Comparison of ENCODE assay signal across 18 cellular contexts in the genomic region with DNA sequence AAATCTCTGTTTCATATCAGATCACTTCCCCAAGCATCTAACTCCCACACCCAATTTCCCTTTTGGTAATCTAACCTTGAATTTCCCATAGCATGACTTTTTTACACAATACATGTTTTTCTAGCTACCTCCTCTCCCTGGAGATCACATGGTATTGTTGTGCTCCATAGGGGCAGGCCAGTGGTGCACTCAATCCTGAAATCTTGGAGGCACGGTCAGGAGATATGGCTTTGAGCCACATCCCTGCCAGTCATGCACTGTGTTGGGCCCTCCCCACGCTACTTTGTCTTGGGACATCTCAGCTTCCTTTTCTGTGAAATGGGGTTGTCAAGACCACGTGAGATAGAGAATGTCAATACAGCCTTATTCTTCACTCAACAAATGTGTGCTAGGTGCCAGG. TPM values are rescaled to one million over a fixed set of nuclear protein-coding genes. Genes with fewer than 3 reads are reported as not detected.
DNase-seq lines count a peak whose midpoint lies in the region; ATAC-seq, FAIRE-seq and TF ChIP-seq lines count a peak whose summit lies in the region.
"Had no signal": no experiment of that assay in that cellular context is flagged by ENCODE, and none has a peak within 500 bp of the region (broad histone marks: within the 10 kb centered on the region; RNA-seq: fewer than 3 reads in every experiment).

No MANE protein-coding gene starts in this region.

- H3K4me1 ChIP-seq in RWPE2 (ENCODE audit: insufficient read depth, poor library complexity, severe bottlenecking) = no peaks in the 10 kb centered on the region
- H3K4me1 ChIP-seq: A549, BE2C had no signal

- H3K4me3 ChIP-seq in RWPE2 (ENCODE audit: severe bottlenecking) = no peak overlapping the region
- H3K4me3 ChIP-seq: A549 had no signal

- TF ChIP-seq CTCF in RWPE2 (IDR thresholded peaks at IDR 0.05; ENCODE audit: poor library complexity, severe bottlenecking) (no peak), D721Med (IDR thresholded peaks at IDR 0.05; ENCODE audit: insufficient read depth, missing control alignments) (no peak)

- ATAC-seq in RWPE2 (ENCODE audit: low read depth) = no peak
- ATAC-seq in activated T-cell treated with anti-CD3 and anti-CD28 coated beads, Interleukin-2, amount 50 U/mL, for 72 hours (replicated peaks in 1 of 2) = no peak
- ATAC-seq: A549; CD8-positive, alpha-beta T cell; HCT116 had no signal

- H3K4me3 Mint-ChIP-seq in activated T-cell treated with anti-CD3 and anti-CD28 coated beads, Interleukin-2, amount 50 U/mL, for 72 hours = no peak overlapping the region
- H3K4me3 Mint-ChIP-seq: CD8-positive, alpha-beta T cell had no signal

- H3K9me3 Mint-ChIP-seq in activated T-cell treated with anti-CD3 and anti-CD28 coated beads, Interleukin-2, amount 50 U/mL, for 72 hours = no peaks in the 10 kb centered on the region
- H3K9me3 Mint-ChIP-seq: CD8-positive, alpha-beta T cell had no signal

- no peaks in the 10 kb centered on the region for H3K36me3 Mint-ChIP-seq in activated T-cell treated with anti-CD3 and anti-CD28 coated beads, Interleukin-2, amount 50 U/mL, for 72 hours (ENCODE audit: insufficient read depth in 2 of 2)
- H3K36me3 Mint-ChIP-seq: CD8-positive, alpha-beta T cell had no signal

- no peak overlapping the region for H3K27ac Mint-ChIP-seq in activated T-cell treated with anti-CD3 and anti-CD28 coated beads, Interleukin-2, amount 50 U/mL, for 72 hours
- H3K27ac Mint-ChIP-seq: CD8-positive, alpha-beta T cell had no signal

- no peak for FAIRE-seq in D721Med (lab: Jason Lieb, UNC)
- FAIRE-seq: A549, GM12892, GM19239, H1 had no signal

- no peaks in the 10 kb centered on the region for H3K36me3 ChIP-seq in RWPE2 (ENCODE audit: low read depth)
- H3K36me3 ChIP-seq: BE2C had no signal

- peak; percentile 40 for DNase-seq in RWPE2 (ENCODE audit: low spot score)
- peak; percentile 6 for DNase-seq in dermis blood vessel endothelial cell
- peak; percentile 5 for DNase-seq in mesenteric fat pad (ENCODE audit: low spot score)
- DNase-seq in occipital lobe (lab: John Stamatoyannopoulos, UW) = no peak
- no peak for DNase-seq in activated T-cell treated with anti-CD3 and anti-CD28 coated beads, Interleukin-2, amount 50 U/mL, for 72 hours
- DNase-seq in T1000 (lab: John Stamatoyannopoulos, UW) = no peak
- DNase-seq in D721Med (ENCODE audit: insufficient read length, low spot score) = no peak
- DNase-seq: BE2C; CD8-positive, alpha-beta T cell; COR-L47; DND-41; GDM1 had no signal

- peaks cover 31% of the 10 kb centered on the region for H3K27me3 Mint-ChIP-seq in activated T-cell treated with anti-CD3 and anti-CD28 coated beads, Interleukin-2, amount 50 U/mL, for 72 hours (ENCODE audit: low read depth)

- no peak overlapping the region for H3K27ac ChIP-seq in RWPE2 (ENCODE audit: poor library complexity, severe bottlenecking)
- H3K27ac ChIP-seq: A549, C4-2B had no signal

- no peaks in the 10 kb centered on the region for H3K27me3 ChIP-seq in RWPE2 (ENCODE audit: insufficient read depth, poor library complexity, severe bottlenecking)
- H3K27me3 ChIP-seq: BE2C had no signal

- no peaks in the 10 kb centered on the region for H3K4me1 Mint-ChIP-seq in activated T-cell treated with anti-CD3 and anti-CD28 coated beads, Interleukin-2, amount 50 U/mL, for 72 hours (ENCODE audit: low read depth)

- no peaks in the 10 kb centered on the region for H3K9me3 ChIP-seq in RWPE2 (ENCODE audit: severe bottlenecking)
- H3K9me3 ChIP-seq: A549, BE2C had no signal

RNA-seq across cellular contexts. Expression of a gene that starts 36.7 kb away (rescaled TPM):
- total RNA-seq in dermis blood vessel endothelial cell = 0.23 and 0.34 TPM in 2 replicates
- total RNA-seq in mesenteric fat pad = 27.3 TPM
- total RNA-seq in occipital lobe = 251 TPM
- total RNA-seq in activated T-cell treated with anti-CD3 and anti-CD28 coated beads, Interleukin-2, amount 50 U/mL, for 72 hours = under 1 TPM; 0.19 to 0.93 TPM
- total RNA-seq: CD8-positive, alpha-beta T cell had no signal

RNA-seq across cellular contexts. Expression of a gene that starts 43.3 kb away (rescaled TPM):
- total RNA-seq in dermis blood vessel endothelial cell (53.9 and 64.8 TPM in 2 replicates), mesenteric fat pad (148 TPM), occipital lobe (67.7 TPM)
- 10 to 100 TPM; 35.5 to 39.2 TPM for total RNA-seq in activated T-cell treated with anti-CD3 and anti-CD28 coated beads, Interleukin-2, amount 50 U/mL, for 72 hours

Comparison
In these comparisons a context has a peak if more than half of its experiments do, and no peak if none do; other contexts are left out.
1. DNase-seq: peak in RWPE2 (single experiment), dermis blood vessel endothelial cell (single experiment) and mesenteric fat pad (single experiment); none in occipital lobe (single experiment), activated T-cell treated with anti-CD3 and anti-CD28 coated beads, Interleukin-2, amount 50 U/mL, for 72 hours (0 of 2), T1000 (single experiment) and D721Med (single experiment).
2. RNA of a gene that starts 36.7 kb away (total RNA-seq): 251 TPM in occipital lobe (single experiment) and 27.3 TPM in mesenteric fat pad (single experiment); 0.19 to 0.93 TPM in activated T-cell treated with anti-CD3 and anti-CD28 coated beads, Interleukin-2, amount 50 U/mL, for 72 hours and 0.23 to 0.34 TPM in dermis blood vessel endothelial cell; every median in the first group is over 10 times any median in the second.